ENCODE assay signal across 8 cellular contexts in genomic region chr20:2752631-2753455, GRCh38. TPM values are rescaled to one million over a fixed set of nuclear protein-coding genes. Genes with fewer than 3 reads are reported as not detected.
A peak's percentile ranks its signal among the peaks of the same experiment; 100 is the strongest.
DNase-seq lines count a peak whose midpoint lies in the region; ATAC-seq and TF ChIP-seq lines count a peak whose summit lies in the region.

No MANE protein-coding gene starts in this region.

- H4K8ac ChIP-seq in mesendoderm (ENCODE audit: low read depth, low read length), result no peak overlapping the region

- H3K36me3 ChIP-seq in HUES6 (ENCODE audit: control insufficient read depth, insufficient read depth, low read length) (no peaks in the 10 kb centered on the region), mesendoderm (ENCODE audit: control insufficient read depth, insufficient read depth, low read length) (no peaks in the 10 kb centered on the region)

- peak; percentile 29 for DNase-seq in DMS114 treated with DMSO at 0.1 percent for 48 hours (lab: John Stamatoyannopoulos, UW; ENCODE audit: unreplicated experiment)
- peak; percentile 37 for DNase-seq in T1000 (lab: John Stamatoyannopoulos, UW)
- DNase-seq in dermis blood vessel endothelial cell, result peak; percentile 62
- DNase-seq in mesendoderm, result peak; percentile 71
- no peak for DNase-seq in type B pancreatic cell (ENCODE audit: extremely low spot score, unreplicated experiment)
- DNase-seq in NAMALWA (ENCODE audit: low spot score), result no peak

- no peaks in the 10 kb centered on the region for H3K9me3 ChIP-seq in HUES6 (ENCODE audit: control insufficient read depth, insufficient read depth, low read depth, low read length)

- WGBS in mesendoderm (ENCODE audit: extremely low coverage, insufficient coverage, low lambda C conversion rate), result no CpG with 5 or more reads among the region's 41 CpGs

- H3K4me1 Mint-ChIP-seq in type B pancreatic cell (ENCODE audit: unreplicated experiment), result peaks cover 16% of the 10 kb centered on the region

- ATAC-seq in GM21717 (IDR thresholded peaks at IDR 0.05; ENCODE audit: unreplicated experiment), result no peak

- H2BK15ac ChIP-seq in mesendoderm (replicated peaks; ENCODE audit: low read depth), result no peak overlapping the region

- no peak overlapping the region for H3K27ac ChIP-seq in HUES6 (ENCODE audit: low read depth, low read length)
- H3K27ac ChIP-seq in mesendoderm (ENCODE audit: low read depth, low read length), result no peak overlapping the region

- no peak overlapping the region for H3K9ac ChIP-seq in HUES6 (ENCODE audit: low read length)
- H3K9ac ChIP-seq in mesendoderm (ENCODE audit: low read length), result no peak overlapping the region

- no peak overlapping the region for H3K23ac ChIP-seq in mesendoderm (ENCODE audit: low read length)

- no peak overlapping the region for H4K5ac ChIP-seq in mesendoderm (ENCODE audit: low read length)

- peaks cover 4% of the 10 kb centered on the region for H3K36me3 Mint-ChIP-seq in type B pancreatic cell

- H3K4me3 Mint-ChIP-seq in type B pancreatic cell, result peak overlapping the region; percentile 84

- no peaks in the 10 kb centered on the region for H3K79me2 ChIP-seq in mesendoderm (ENCODE audit: control insufficient read depth, insufficient read depth, low read length)

- H3K79me1 ChIP-seq in mesendoderm (ENCODE audit: low read length), result no peaks in the 10 kb centered on the region

- no peaks in the 10 kb centered on the region for H3K9me3 Mint-ChIP-seq in type B pancreatic cell

- H3K27ac Mint-ChIP-seq in type B pancreatic cell, result peak overlapping the region; percentile 45

- no peak overlapping the region for H3K4ac ChIP-seq in mesendoderm (ENCODE audit: low read depth, low read length)

- H3K56ac ChIP-seq in mesendoderm (ENCODE audit: low read length), result peak overlapping the region; percentile 5

- H3K27me3 ChIP-seq in HUES6 (ENCODE audit: control insufficient read depth, insufficient read depth, low read length) (peaks cover 74% of the 10 kb centered on the region), mesendoderm (ENCODE audit: insufficient read depth, low read length, poor library complexity) (peaks cover 46% of the 10 kb centered on the region)

- H3K4me3 ChIP-seq in HUES6 (ENCODE audit: low read depth, low read length), result peak overlapping the region; percentile 66
- H3K4me3 ChIP-seq in mesendoderm (ENCODE audit: low read length), result no peak overlapping the region

- no peak overlapping the region for H2BK5ac ChIP-seq in mesendoderm (ENCODE audit: low read length)

- H2BK120ac ChIP-seq in mesendoderm (ENCODE audit: low read depth, low read length), result no peak overlapping the region

- H2AK5ac ChIP-seq in mesendoderm (ENCODE audit: low read length), result no peak overlapping the region

- H3K27me3 Mint-ChIP-seq in type B pancreatic cell, result peaks cover 80% of the 10 kb centered on the region

- no peak overlapping the region for H3K18ac ChIP-seq in mesendoderm (ENCODE audit: low read length)

- peak overlapping the region; percentile 37 for H3K4me2 ChIP-seq in mesendoderm (ENCODE audit: low read length)

- TF ChIP-seq CTCF in type B pancreatic cell (conservative IDR thresholded peaks at IDR 0.05), result peak; percentile 84

- H3K4me1 ChIP-seq in HUES6 (ENCODE audit: control insufficient read depth, insufficient read depth, low read length) (peaks cover 22% of the 10 kb centered on the region), mesendoderm (ENCODE audit: control insufficient read depth, low read depth, low read length) (no peaks in the 10 kb centered on the region)

RNA-seq across cellular contexts. Expression of gene CPXM1, which starts 47.6 kb away (rescaled TPM):
- total RNA-seq in dermis blood vessel endothelial cell (0.34 and 0.37 TPM in 2 replicates), type B pancreatic cell (ENCODE audit: low replicate concordance) (6.6 and 106 TPM in 2 replicates)
- polyA plus RNA-seq in mesendoderm (2013, experiment 1 of 2), result 19.2 TPM
- polyA plus RNA-seq in mesendoderm (2013, experiment 2 of 2), result 19.6 TPM

Comparison
In these comparisons a context has a peak if more than half of its experiments do, and no peak if none do; other contexts are left out.
1. DNase-seq: peak in DMS114 treated with DMSO at 0.1 percent for 48 hours (single experiment), T1000 (single experiment), dermis blood vessel endothelial cell (single experiment) and mesendoderm (single experiment); none in type B pancreatic cell (single experiment) and NAMALWA (single experiment).